10 cellular contexts compared by ENCODE assay signal in the genomic region with DNA sequence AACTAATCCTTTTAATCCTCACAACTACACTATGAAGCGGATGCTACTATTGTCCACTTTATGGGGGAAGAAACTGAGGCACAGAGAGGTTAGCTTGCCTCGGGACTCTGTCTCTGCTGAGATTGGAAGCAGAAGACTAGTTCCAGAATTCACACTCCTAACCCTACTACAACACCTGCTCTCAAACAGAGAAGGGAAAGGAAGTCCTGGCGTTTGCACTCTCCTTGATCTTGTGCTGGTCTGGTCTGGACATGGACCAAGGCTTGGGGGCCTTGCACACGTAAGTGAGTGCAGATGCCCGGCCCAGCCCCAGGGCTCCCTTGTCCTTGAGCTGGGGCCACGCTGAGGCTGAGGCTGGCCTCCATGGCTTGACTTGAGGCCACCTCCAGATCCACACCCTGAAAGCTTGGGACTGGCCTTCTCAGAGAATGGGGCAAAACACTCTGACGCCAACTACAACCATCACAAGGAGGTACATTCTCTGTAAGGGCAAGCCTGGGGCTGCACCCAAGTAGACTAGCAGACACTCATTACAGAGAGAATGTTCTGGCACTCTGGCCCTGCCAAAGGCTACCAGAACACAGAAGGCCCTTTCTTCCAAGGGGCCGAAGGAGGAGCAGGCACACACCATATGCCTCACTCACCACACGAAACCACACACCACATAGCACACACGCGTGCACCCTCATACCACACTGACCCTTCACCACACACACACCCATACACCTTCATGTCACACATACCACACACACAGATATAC. TPM values are rescaled to one million over a fixed set of nuclear protein-coding genes. Genes with fewer than 3 reads are reported as not detected.
DNase-seq lines count a peak whose midpoint lies in the region; ATAC-seq and TF ChIP-seq lines count a peak whose summit lies in the region.
"Had no signal": no experiment of that assay in that cellular context is flagged by ENCODE, and none has a peak within 500 bp of the region (broad histone marks: within the 10 kb centered on the region; RNA-seq: fewer than 3 reads in every experiment).

No MANE protein-coding gene starts in this region.

- H3K4me1 Mint-ChIP-seq in CD8-positive, alpha-beta memory T cell: peaks cover 6 to 38% (median 36%) of the 10 kb centered on the region in 3 donors
- peaks cover 28 to 31% of the 10 kb centered on the region in 2 donors for H3K4me1 Mint-ChIP-seq in natural killer cell

- ATAC-seq in natural killer cell: peak in 2 of 3 donors; percentile 1 to 4
- no peak for ATAC-seq in GM21528 (IDR thresholded peaks at IDR 0.05; ENCODE audit: low FRiP score, unreplicated experiment)
- ATAC-seq in GM19035 (IDR thresholded peaks at IDR 0.05; ENCODE audit: unreplicated experiment): no peak
- ATAC-seq in HG03469 (IDR thresholded peaks at IDR 0.05; ENCODE audit: unreplicated experiment): no peak
- no peak for ATAC-seq in GM21619 (IDR thresholded peaks at IDR 0.05; ENCODE audit: unreplicated experiment)

- H3K27me3 ChIP-seq in CD8-positive, alpha-beta memory T cell (ENCODE audit: insufficient read depth, low read length, poor library complexity, severe bottlenecking): no peaks in the 10 kb centered on the region
- H3K27me3 ChIP-seq in HUES6 (ENCODE audit: control insufficient read depth, insufficient read depth, low read length) (no peaks in the 10 kb centered on the region), colonic mucosa (no peaks in the 10 kb centered on the region)

- POLR2A ChIA-PET in CD8-positive, alpha-beta memory T cell (lab: Charles Lee): interaction anchor here (1.0 to 5.4 kb wide), 3 partner anchors 16 to 211 kb away, joined by 3 to 186 read pairs (median 39); a partner anchor contains a TSS

- no peaks in the 10 kb centered on the region for H3K9me3 Mint-ChIP-seq in CD8-positive, alpha-beta memory T cell
- no peaks in the 10 kb centered on the region for H3K9me3 Mint-ChIP-seq in natural killer cell

- peaks cover 64% of the 10 kb centered on the region for H3K4me1 ChIP-seq in CD8-positive, alpha-beta memory T cell (ENCODE audit: insufficient read depth, low read length)
- H3K4me1 ChIP-seq in HUES6 (ENCODE audit: control insufficient read depth, insufficient read depth, low read length) (peaks cover 52% of the 10 kb centered on the region), colonic mucosa (peaks cover 8% of the 10 kb centered on the region)

- CTCF ChIA-PET in CD8-positive, alpha-beta memory T cell (lab: Charles Lee): interaction anchor here (1.4 kb wide), 1 partner anchor 43 kb away, joined by 5 read pairs; no protein-coding TSS in a partner anchor

- peak overlapping the region; percentile 83 for H3K9ac ChIP-seq in HUES6 (ENCODE audit: low read length)
- peak overlapping the region in 1 of 2 donors; percentile 80 for H3K9ac ChIP-seq in colonic mucosa (ENCODE audit: low read depth in 2 of 2, low read length in 2 of 2)

- H3K36me3 Mint-ChIP-seq in CD8-positive, alpha-beta memory T cell: no peaks in the 10 kb centered on the region
- no peaks in the 10 kb centered on the region for H3K36me3 Mint-ChIP-seq in natural killer cell

- peak overlapping the region; percentile 95 for H3K27ac ChIP-seq in CD8-positive, alpha-beta memory T cell (ENCODE audit: low read depth, low read length)
- peak overlapping the region; percentile 16 for H3K27ac ChIP-seq in HUES6 (ENCODE audit: low read depth, low read length)
- peak overlapping the region; percentile 77 for H3K27ac ChIP-seq in colonic mucosa

- H3K27me3 Mint-ChIP-seq in CD8-positive, alpha-beta memory T cell: peaks cover 0 to 1% of the 10 kb centered on the region in 2 donors
- no peaks in the 10 kb centered on the region for H3K27me3 Mint-ChIP-seq in natural killer cell (ENCODE audit: low read depth in 2 of 2)

- no peak for TF ChIP-seq CTCF in colonic mucosa (IDR thresholded peaks at IDR 0.05)
- no peak for TF ChIP-seq CTCF in natural killer cell (IDR thresholded peaks at IDR 0.05)

- no peaks in the 10 kb centered on the region for H3K36me3 ChIP-seq in CD8-positive, alpha-beta memory T cell (ENCODE audit: insufficient read depth, low read length)
- H3K36me3 ChIP-seq in HUES6 (ENCODE audit: control insufficient read depth, insufficient read depth, low read length) (no peaks in the 10 kb centered on the region), colonic mucosa (no peaks in the 10 kb centered on the region)

- H3K9me3 ChIP-seq in CD8-positive, alpha-beta memory T cell (ENCODE audit: low read length): no peaks in the 10 kb centered on the region
- H3K9me3 ChIP-seq in HUES6 (ENCODE audit: control insufficient read depth, insufficient read depth, low read depth, low read length): no peaks in the 10 kb centered on the region
- no peaks in the 10 kb centered on the region for H3K9me3 ChIP-seq in colonic mucosa

- intact Hi-C loops in colonic mucosa (cut with DNase I) (no loop called here), natural killer cell (cut with micrococcal nuclease) (loop anchor here (5.0 kb wide), 4 partner anchors 135 to 685 kb away; a partner anchor contains a TSS)

- peak overlapping the region; percentile 68 for H3K4me3 ChIP-seq in CD8-positive, alpha-beta memory T cell (ENCODE audit: low read length)
- H3K4me3 ChIP-seq in HUES6 (ENCODE audit: low read depth, low read length): peak overlapping the region; percentile 41
- H3K4me3 ChIP-seq in colonic mucosa: no peak overlapping the region

- no peak overlapping the region for H3K27ac Mint-ChIP-seq in CD8-positive, alpha-beta memory T cell
- H3K27ac Mint-ChIP-seq in natural killer cell: no peak overlapping the region

- DNase-seq in CD8-positive, alpha-beta memory T cell: peak in 1 of 5 donors; percentile 69
- DNase-seq in colonic mucosa (peak; percentile 28), natural killer cell (peak; percentile 39)
- DNase-seq: NCI-H446, posterior cingulate gyrus had no signal

- H3K4me3 Mint-ChIP-seq in CD8-positive, alpha-beta memory T cell: peak overlapping the region in 2 of 7 donors; percentile 17 to 39
- no peak overlapping the region for H3K4me3 Mint-ChIP-seq in natural killer cell

RNA-seq across cellular contexts. Expression of a gene that starts 33.3 kb away (rescaled TPM):
- total RNA-seq in CD8-positive, alpha-beta memory T cell: 100 to 1,000 TPM; 296 to 299 TPM
- 325 TPM for polyA plus RNA-seq in CD8-positive, alpha-beta memory T cell
- total RNA-seq in colonic mucosa: 100 to 1,000 TPM; 257 to 424 TPM
- total RNA-seq in natural killer cell: 100 to 1,000 TPM; 119 to 157 (median 133) TPM

Comparison
In these comparisons a context has a peak if more than half of its experiments do, and no peak if none do; other contexts are left out.
1. H3K27ac ChIP-seq: peak in every context shown above with its lines; median percentile 95 in CD8-positive, alpha-beta memory T cell; 77 in colonic mucosa; 16 in HUES6.
2. ATAC-seq: peak in natural killer cell (2 of 3); none in GM21528 (single experiment), GM19035 (single experiment), HG03469 (single experiment) and GM21619 (single experiment).